ENCODE assay signal across 22 cellular contexts in the genomic region with DNA sequence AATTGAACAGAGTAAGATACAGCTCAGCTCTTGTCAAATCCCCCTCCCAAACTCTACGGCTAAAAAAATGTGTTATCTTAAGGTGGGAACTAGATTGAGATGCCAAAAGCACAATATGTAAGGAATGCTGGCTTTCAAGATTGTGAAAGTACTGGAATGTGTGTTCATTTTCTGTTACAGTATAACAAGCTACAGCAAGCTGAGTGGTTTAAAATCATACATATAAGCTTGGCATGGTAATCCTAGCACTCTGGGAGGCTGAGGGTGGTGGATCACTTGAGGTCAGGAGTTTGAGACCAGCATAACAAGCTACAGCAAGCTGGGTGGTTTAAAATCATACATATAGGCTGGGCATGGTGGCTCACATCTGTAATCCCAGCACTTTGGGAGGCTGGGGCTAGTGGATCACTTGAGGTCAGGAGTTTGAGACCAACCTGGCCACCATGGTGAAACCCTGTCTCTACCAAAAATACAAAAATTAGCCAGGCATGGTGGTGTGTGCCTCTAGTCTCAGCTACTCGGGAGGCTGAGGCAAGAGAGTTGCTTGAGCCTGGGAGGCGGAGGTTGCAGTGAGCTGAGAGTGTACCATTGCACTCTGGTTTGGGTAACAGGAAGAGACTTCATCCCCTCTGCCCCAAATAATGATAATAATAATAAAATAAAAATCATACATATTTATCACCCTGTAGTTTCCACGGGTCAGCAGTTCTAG.
"Had no signal": no experiment of that assay in that cellular context is flagged by ENCODE, and none has a peak within 500 bp of the region (broad histone marks: within the 10 kb centered on the region; RNA-seq: fewer than 3 reads in every experiment).

No MANE protein-coding gene starts in this region.

- H3K36me3 ChIP-seq: adrenal gland, breast epithelium had no signal

- H3K9me3 ChIP-seq: adrenal gland, breast epithelium had no signal

- H3K4me2 ChIP-seq: PC-9 had no signal

- ATAC-seq: activated CD8-positive, alpha-beta T cell treated with anti-CD3 and anti-CD28 coated beads for 36 hours; Right ventricle myocardium inferior had no signal

- H3K27ac ChIP-seq: adrenal gland, breast epithelium, PC-9, SK-N-MC, VCaP had no signal

- H3K4me3 ChIP-seq: adrenal gland, breast epithelium, PC-9, SK-N-MC had no signal

- H3K27me3 ChIP-seq: adrenal gland, breast epithelium had no signal

- DNase-seq: activated CD4-positive, alpha-beta T cell treated with anti-CD3 and anti-CD28 coated beads, Interleukin-2, amount 50 U/mL, for 1 hour; activated CD4-positive, CD25-positive, alpha-beta regulatory T cell; activated CD8-positive, alpha-beta memory T cell treated with anti-CD3 and anti-CD28 coated beads, Interleukin-2, amount 50 U/mL, for 48 hours; activated CD8-positive, alpha-beta T cell treated with anti-CD3 and anti-CD28 coated beads for 36 hours; activated naive CD4-positive, alpha-beta T cell treated with anti-CD3 and anti-CD28 coated beads, Interleukin-2, amount 50 U/mL, for 16 hours; activated naive CD8-positive, alpha-beta T cell treated with anti-CD3 and anti-CD28 coated beads, Interleukin-2, amount 10 ng/mL, durations not matched to agents 7 days and 5 days; activated T-cell treated with anti-CD3 and anti-CD28 coated beads, Interleukin-2, amount 50 U/mL, for 1 hour; adrenal gland; anterior cingulate cortex; KG1; NCI-H1092; NCI-H1417; NCI-H1930; NCI-H2171; NCI-H2227 treated with DMSO at 0.1 percent for 48 hours; NCI-H69; PC-9; T-helper 1 cell had no signal

- H3K4me1 ChIP-seq: adrenal gland, breast epithelium had no signal
